8 cellular contexts compared by ENCODE assay signal in the genomic region with DNA sequence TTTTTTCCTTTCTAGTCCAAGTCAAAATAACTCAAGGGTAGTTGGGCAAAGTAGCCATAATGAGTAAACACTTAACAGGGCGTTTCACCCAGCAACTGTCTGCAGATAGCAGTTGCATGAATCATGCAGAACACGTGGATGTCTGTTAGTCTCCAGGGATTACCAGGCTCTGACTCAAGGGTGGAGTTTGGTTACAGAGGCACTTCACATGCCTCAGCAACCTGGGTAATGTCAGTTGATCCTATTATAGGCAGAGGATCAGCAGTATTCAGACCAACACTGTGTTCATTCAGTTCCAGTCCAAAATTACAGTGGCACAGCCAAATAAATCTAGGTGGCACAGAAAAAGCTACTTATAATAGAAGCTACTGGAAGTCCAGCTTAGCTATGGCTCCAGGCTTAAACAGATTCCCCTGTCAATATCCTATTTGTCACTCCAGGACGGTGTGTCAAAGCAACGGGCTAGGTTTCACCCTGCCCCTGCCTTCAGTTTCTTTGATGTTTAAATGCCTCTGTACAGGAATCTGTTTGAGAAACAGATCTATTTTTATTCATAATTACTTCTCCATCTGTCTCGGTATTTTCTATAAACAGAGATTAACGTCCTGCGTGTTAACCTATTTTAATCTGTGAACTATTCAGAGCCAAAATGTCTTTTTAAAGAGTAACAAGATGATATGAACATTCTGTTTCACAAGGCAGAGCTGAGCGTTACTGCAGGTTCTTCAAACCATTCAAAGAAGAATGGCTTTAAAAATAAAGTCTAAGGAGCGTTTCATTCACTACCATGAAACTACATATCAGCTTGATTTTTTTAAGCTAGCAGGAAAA.
DNase-seq lines count a peak whose midpoint lies in the region; ATAC-seq, FAIRE-seq and TF ChIP-seq lines count a peak whose summit lies in the region.

No MANE protein-coding gene starts in this region.

- FAIRE-seq in K562 (lab: Jason Lieb, UNC) = peak; percentile 97

- no peaks in the 10 kb centered on the region for H3K27me3 ChIP-seq in K562 (ENCODE audit: control insufficient read depth in 2 of 2, insufficient read depth in 2 of 2, low read length in 2 of 2)

- POLR2A ChIA-PET in K562 (lab: Yijun Ruan, JAX) = interaction anchor here (0.6 kb wide), 1 partner anchor 122 kb away, joined by 3 read pairs; no protein-coding TSS in a partner anchor

- peak; percentile 86 for ATAC-seq in GM18858 (IDR thresholded peaks at IDR 0.05; ENCODE audit: unreplicated experiment)
- peak; percentile 80 for ATAC-seq in HG03159 (IDR thresholded peaks at IDR 0.05; ENCODE audit: unreplicated experiment)
- ATAC-seq in K562 = peak; percentile 97

- CTCF ChIA-PET in K562 (lab: Yijun Ruan, JAX; ENCODE audit: low intra/inter-chr PET ratio) = no interaction called here

- no TSS peak for BruUV-seq in K562 (replicated peaks; lab: Mats Ljungman, UMichigan)

- peak overlapping the region; percentile 65 for H2AFZ ChIP-seq in K562 (ENCODE audit: low read depth, low read length)

- H3K36me3 ChIP-seq in K562 (ENCODE audit: control insufficient read depth, insufficient read depth, low read length) = no peaks in the 10 kb centered on the region

- DNase-seq in AG09319 (ENCODE audit: extremely low read depth, low read depth) (peak; percentile 95), NCI-H446 treated with DMSO at 0.1 percent for 48 hours (lab: John Stamatoyannopoulos, UW) (peak; percentile 98), K562 (ENCODE audit: extremely low read depth in 1 of 4, low spot score in 3 of 4) (peak; percentile 22 to 81 (median 48)), islet precursor cell (peak; percentile 98), superior temporal gyrus (ENCODE audit: extremely low spot score) (peak; percentile 47)
- DNase-seq in activated CD8-positive, alpha-beta memory T cell treated with anti-CD3 and anti-CD28 coated beads, Interleukin-2, amount 50 U/mL, for 4 hours = no peak

- H3K9me3 ChIP-seq in K562 (replicated peaks; ENCODE audit: control insufficient read depth, insufficient read depth, low read depth, low read length) = 0 out of 2 replicates have a peak, but pooled peaks cover 3% of the 10 kb centered on the region

- no peak overlapping the region for H3K4me3 ChIP-seq in K562

- H3K9ac ChIP-seq in K562 (ENCODE audit: insufficient read depth in 1 of 2, low read depth in 2 of 2, low read length in 2 of 2) = no peak overlapping the region

- H3K4me1 ChIP-seq in K562 (replicated peaks in 1 of 2; ENCODE audit: control insufficient read depth in 2 of 2, insufficient read depth in 2 of 2, low read length in 2 of 2) = peaks cover 0 to 7% of the 10 kb centered on the region in 2 experiments; a peak in 3 of 5 replicates

- intact Hi-C loops in K562 (cut with micrococcal nuclease) = no loop called here

- H3K9me1 ChIP-seq in K562 (ENCODE audit: control insufficient read depth, insufficient read depth, low read length) = no peaks in the 10 kb centered on the region

- TF ChIP-seq RAD21 in K562 (CRISPR knock-in tag; conservative IDR thresholded peaks at IDR 0.05 in 1 of 2, IDR thresholded peaks at IDR 0.05 in 1 of 2) = no peak

- H3K79me2 ChIP-seq in K562 (ENCODE audit: control insufficient read depth, insufficient read depth, low read length) = no peaks in the 10 kb centered on the region

- peak overlapping the region; percentile 27; the same call in 1 of the 2 replicates for H3K4me2 ChIP-seq in K562 (ENCODE audit: insufficient read depth, low read length)

- peak; percentile 81 for TF ChIP-seq EP300 in K562 (IDR thresholded peaks at IDR 0.05; ENCODE audit: low read length)

- in situ Hi-C loops in K562 (cut with MboI) = loop anchor here (10.0 kb wide), 1 partner anchor 1419 kb away; no protein-coding TSS in a partner anchor

- H3K27ac ChIP-seq in K562 (ENCODE audit: extremely low read depth, low read depth, low read length) = peak overlapping the region; percentile 38; the same call in 2 of the 3 replicates

- 25% methylated on average over 9 of the region's 9 CpGs for WGBS in K562 (ENCODE audit: insufficient coverage, low coverage, missing lambda C conversion rate)

- H4K20me1 ChIP-seq in K562 (replicated peaks; ENCODE audit: control insufficient read depth, insufficient read depth, low read length) = no peaks in the 10 kb centered on the region

- no peak for TF ChIP-seq POLR2A in K562 (conservative IDR thresholded peaks at IDR 0.05)

- no peak for TF ChIP-seq CTCF in AG09319 (IDR thresholded peaks at IDR 0.05; ENCODE audit: low read depth, low read length)
- no peak for TF ChIP-seq CTCF in K562 (IDR thresholded peaks at IDR 0.05 in 2 of 3, conservative IDR thresholded peaks at IDR 0.05 in 1 of 3; ENCODE audit: insufficient read depth in 2 of 3, low read depth in 1 of 3, low read length in 3 of 3)

TF ChIP-seq in K562, 482 proteins besides CTCF, POLR2A, EP300 and RAD21 (continues in another document):
- TF ChIP-seq ETV1 (tag; conservative IDR thresholded peaks at IDR 0.05; ENCODE audit: low read depth) (no peak), ZNF75A (CRISPR knock-in tag; IDR thresholded peaks at IDR 0.05) (no peak), KLF13 (tag; IDR thresholded peaks at IDR 0.05; ENCODE audit: borderline replicate concordance, low read depth) (no peak), ZNF668 (CRISPR knock-in tag; IDR thresholded peaks at IDR 0.05) (no peak), ZFP36 (IDR thresholded peaks at IDR 0.05; ENCODE audit: low read depth, low read length, partially characterized antibody) (no peak), ZNF76 (CRISPR knock-in tag; IDR thresholded peaks at IDR 0.05; ENCODE audit: borderline replicate concordance) (no peak), ATF2 (CRISPR knock-in tag; IDR thresholded peaks at IDR 0.05) (no peak), PHF20 (IDR thresholded peaks at IDR 0.05; ENCODE audit: partially characterized antibody) (no peak), NR1H2 (CRISPR knock-in tag; IDR thresholded peaks at IDR 0.05) (no peak), ETV5 (CRISPR knock-in tag; IDR thresholded peaks at IDR 0.05; ENCODE audit: low read depth) (no peak), SREBF1 (IDR thresholded peaks at IDR 0.05; ENCODE audit: borderline replicate concordance, low read depth, low read length) (no peak), EHMT2 (IDR thresholded peaks at IDR 0.05) (no peak), RBM34 (IDR thresholded peaks at IDR 0.05; ENCODE audit: borderline replicate concordance, insufficient read depth, low read length) (no peak), BHLHE40 (IDR thresholded peaks at IDR 0.05; ENCODE audit: low read length) (peak; percentile 81), RBM39 (optimal IDR thresholded peaks at IDR 0.05; ENCODE audit: low read depth, low read length) (no peak), STAG1 (CRISPR knock-in tag; IDR thresholded peaks at IDR 0.05; ENCODE audit: borderline replicate concordance) (no peak), SIRT6 (IDR thresholded peaks at IDR 0.05; ENCODE audit: low read depth, low read length) (no peak), ARID1B (IDR thresholded peaks at IDR 0.05) (peak; percentile 79), ZNF184 (CRISPR knock-in tag; IDR thresholded peaks at IDR 0.05) (no peak), SAFB2 (IDR thresholded peaks at IDR 0.05; ENCODE audit: borderline replicate concordance, low read depth, low read length, severe bottlenecking) (no peak), TEAD2 (tag; IDR thresholded peaks at IDR 0.05) (0 out of 2 replicates have a peak, but pooled peaks have one; percentile 24), HLTF (IDR thresholded peaks at IDR 0.05) (no peak), MCM3 (IDR thresholded peaks at IDR 0.05) (no peak), RBM15 (IDR thresholded peaks at IDR 0.05; ENCODE audit: insufficient read depth, low read length) (no peak), ETV6 (IDR thresholded peaks at IDR 0.05; ENCODE audit: borderline replicate concordance in 1 of 2, low read depth in 2 of 2, low read length in 1 of 2) (no peak), ETV6 (CRISPR knock-in tag; IDR thresholded peaks at IDR 0.05; ENCODE audit: borderline replicate concordance) (no peak)
- TF ChIP-seq, protein P1, sequence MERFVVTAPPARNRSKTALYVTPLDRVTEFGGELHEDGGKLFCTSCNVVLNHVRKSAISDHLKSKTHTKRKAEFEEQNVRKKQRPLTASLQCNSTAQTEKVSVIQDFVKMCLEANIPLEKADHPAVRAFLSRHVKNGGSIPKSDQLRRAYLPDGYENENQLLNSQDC (CRISPR knock-in tag; IDR thresholded peaks at IDR 0.05) = no peak
- TF ChIP-seq, protein P2, sequence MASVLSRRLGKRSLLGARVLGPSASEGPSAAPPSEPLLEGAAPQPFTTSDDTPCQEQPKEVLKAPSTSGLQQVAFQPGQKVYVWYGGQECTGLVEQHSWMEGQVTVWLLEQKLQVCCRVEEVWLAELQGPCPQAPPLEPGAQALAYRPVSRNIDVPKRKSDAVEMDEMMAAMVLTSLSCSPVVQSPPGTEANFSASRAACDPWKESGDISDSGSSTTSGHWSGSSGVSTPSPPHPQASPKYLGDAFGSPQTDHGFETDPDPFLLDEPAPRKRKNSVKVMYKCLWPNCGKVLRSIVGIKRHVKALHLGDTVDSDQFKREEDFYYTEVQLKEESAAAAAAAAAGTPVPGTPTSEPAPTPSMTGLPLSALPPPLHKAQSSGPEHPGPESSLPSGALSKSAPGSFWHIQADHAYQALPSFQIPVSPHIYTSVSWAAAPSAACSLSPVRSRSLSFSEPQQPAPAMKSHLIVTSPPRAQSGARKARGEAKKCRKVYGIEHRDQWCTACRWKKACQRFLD (CRISPR knock-in tag; IDR thresholded peaks at IDR 0.05) = 0 out of 2 replicates have a peak, but pooled peaks have one; percentile 53
- TF ChIP-seq, protein P3, sequence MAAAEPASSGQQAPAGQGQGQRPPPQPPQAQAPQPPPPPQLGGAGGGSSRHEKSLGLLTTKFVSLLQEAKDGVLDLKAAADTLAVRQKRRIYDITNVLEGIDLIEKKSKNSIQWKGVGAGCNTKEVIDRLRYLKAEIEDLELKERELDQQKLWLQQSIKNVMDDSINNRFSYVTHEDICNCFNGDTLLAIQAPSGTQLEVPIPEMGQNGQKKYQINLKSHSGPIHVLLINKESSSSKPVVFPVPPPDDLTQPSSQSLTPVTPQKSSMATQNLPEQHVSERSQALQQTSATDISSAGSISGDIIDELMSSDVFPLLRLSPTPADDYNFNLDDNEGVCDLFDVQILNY (CRISPR knock-in tag; IDR thresholded peaks at IDR 0.05) = no peak
